Comparison of ENCODE assay signal across 8 cellular contexts in genomic region chr17:31508310-31509094, GRCh38.
A peak's percentile ranks its signal among the peaks of the same experiment; 100 is the strongest.
DNase-seq lines count a peak whose midpoint lies in the region; ATAC-seq and TF ChIP-seq lines count a peak whose summit lies in the region.

No MANE protein-coding gene starts in this region.

- H2AFZ ChIP-seq in osteoblast (ENCODE audit: low read length): peak overlapping the region; percentile 73

- peaks cover 7% of the 10 kb centered on the region for H3K27me3 Mint-ChIP-seq in chondrocyte (ENCODE audit: low read depth)

- H3K4me3 Mint-ChIP-seq in chondrocyte (ENCODE audit: unreplicated experiment): no peak overlapping the region

- H3K27ac ChIP-seq in osteoblast (ENCODE audit: low read depth, low read length) (no peak overlapping the region), uterus (no peak overlapping the region), coronary artery (no peak overlapping the region)

- H3K36me3 Mint-ChIP-seq in chondrocyte (ENCODE audit: low read depth): no peaks in the 10 kb centered on the region

- H3K9me3 ChIP-seq in osteoblast (ENCODE audit: low read depth, low read length): no peaks in the 10 kb centered on the region
- H3K9me3 ChIP-seq in uterus: no peaks in the 10 kb centered on the region

- H3K4me3 ChIP-seq in osteoblast (ENCODE audit: insufficient read depth, low read length) (peak overlapping the region; percentile 18), uterus (no peak overlapping the region), coronary artery (no peak overlapping the region)

- H3K36me3 ChIP-seq in osteoblast (ENCODE audit: insufficient read depth, low read length) (no peaks in the 10 kb centered on the region), uterus (no peaks in the 10 kb centered on the region)

- H3K4me2 ChIP-seq in osteoblast (ENCODE audit: insufficient read depth, low read length): peak overlapping the region; percentile 45

- DNase-seq in activated CD8-positive, alpha-beta memory T cell treated with anti-CD3 and anti-CD28 coated beads for 1 hour (ENCODE audit: extremely low read depth in 1 of 2, low read depth in 1 of 2): peak; percentile 39 to 40
- no peak for DNase-seq in activated CD8-positive, alpha-beta memory T cell treated with anti-CD3 and anti-CD28 coated beads for 24 hours
- DNase-seq in UCSD-AML1 (lab: John Stamatoyannopoulos, UW; ENCODE audit: unreplicated experiment) (peak; percentile 52), chondrocyte (ENCODE audit: low spot score) (no peak), osteoblast (ENCODE audit: insufficient read length, low spot score, missing footprints) (peak; percentile 75), uterus (no peak), coronary artery (ENCODE audit: low spot score) (no peak)

- no peaks in the 10 kb centered on the region for H3K9me3 Mint-ChIP-seq in chondrocyte (ENCODE audit: low read depth)

- TF ChIP-seq POLR2A in uterus (IDR thresholded peaks at IDR 0.05): no peak

- ATAC-seq in HG03039 (IDR thresholded peaks at IDR 0.05; ENCODE audit: unreplicated experiment): peak; percentile 46

- peaks cover 7% of the 10 kb centered on the region for H3K4me1 ChIP-seq in osteoblast (ENCODE audit: insufficient read depth, low read length)
- H3K4me1 ChIP-seq in uterus: no peaks in the 10 kb centered on the region

- no peaks in the 10 kb centered on the region for H4K20me1 ChIP-seq in osteoblast (ENCODE audit: insufficient read depth, low read length)

- H3K27me3 ChIP-seq in osteoblast (ENCODE audit: insufficient read depth, low read length) (peaks cover 1% of the 10 kb centered on the region), uterus (no peaks in the 10 kb centered on the region)

- no peaks in the 10 kb centered on the region for H3K79me2 ChIP-seq in osteoblast (ENCODE audit: insufficient read depth, low read length)

- H3K4me1 Mint-ChIP-seq in chondrocyte (ENCODE audit: low read depth): peaks cover 5% of the 10 kb centered on the region

- peak; percentile 40 for TF ChIP-seq CTCF in chondrocyte (IDR thresholded peaks at IDR 0.05)
- peak; percentile 38 for TF ChIP-seq CTCF in osteoblast (IDR thresholded peaks at IDR 0.05; ENCODE audit: extremely low read depth, low read depth, low read length)
- no peak for TF ChIP-seq CTCF in uterus (IDR thresholded peaks at IDR 0.05)
- no peak for TF ChIP-seq CTCF in coronary artery (IDR thresholded peaks at IDR 0.05)

- intact Hi-C loops in uterus (cut with DNase I; ENCODE audit: low total_unique reads): no loop called here

- no peak overlapping the region for H3K27ac Mint-ChIP-seq in chondrocyte (ENCODE audit: unreplicated experiment)

Comparison
In these comparisons a context has a peak if more than half of its experiments do, and no peak if none do; other contexts are left out.
1. DNase-seq: peak in activated CD8-positive, alpha-beta memory T cell treated with anti-CD3 and anti-CD28 coated beads for 1 hour (2 of 2), UCSD-AML1 (single experiment) and osteoblast (single experiment); none in activated CD8-positive, alpha-beta memory T cell treated with anti-CD3 and anti-CD28 coated beads for 24 hours (single experiment), chondrocyte (single experiment), uterus (0 of 2) and coronary artery (single experiment).
2. CTCF ChIP-seq: peak in chondrocyte (single experiment) and osteoblast (single experiment); none in uterus (0 of 4) and coronary artery (single experiment).